In genomic region chr13:76418404-76418803, GRCh38 we compare ENCODE assay signal across 15 cellular contexts.
"Had no signal": no experiment of that assay in that cellular context is flagged by ENCODE, and none has a peak within 500 bp of the region (broad histone marks: within the 10 kb centered on the region; RNA-seq: fewer than 3 reads in every experiment).

No MANE protein-coding gene starts in this region.

- H3K36me3 ChIP-seq: thoracic aorta, transverse colon had no signal

- H3K27ac ChIP-seq: dorsolateral prefrontal cortex, thoracic aorta, transverse colon had no signal

- ATAC-seq: mucosa of descending colon; natural killer cell; stimulated activated memory B cell treated with anti-CD40 and anti-IgM and Interleukin-4, amounts not matched to agents 10 μg/mL and 1 μg/mL and 100 μg/mL, for 72 hours had no signal

- H3K4me3 Mint-ChIP-seq: natural killer cell; stimulated activated memory B cell treated with anti-CD40 and anti-IgM and Interleukin-4, amounts not matched to agents 10 μg/mL and 1 μg/mL and 100 μg/mL, for 72 hours; stimulated activated naive CD8-positive, alpha-beta T cell treated with anti-CD3 and anti-CD28 coated beads, Interleukin-15, Interleukin-2, amounts not matched to agents 100 ng/mL and 50 ng/mL, for 24 hours had no signal

- H3K4me1 Mint-ChIP-seq: natural killer cell; stimulated activated memory B cell treated with anti-CD40 and anti-IgM and Interleukin-4, amounts not matched to agents 10 μg/mL and 1 μg/mL and 100 μg/mL, for 72 hours had no signal

- H3K27ac Mint-ChIP-seq: natural killer cell; stimulated activated memory B cell treated with anti-CD40 and anti-IgM and Interleukin-4, amounts not matched to agents 10 μg/mL and 1 μg/mL and 100 μg/mL, for 72 hours; stimulated activated naive CD8-positive, alpha-beta T cell treated with anti-CD3 and anti-CD28 coated beads, Interleukin-15, Interleukin-2, amounts not matched to agents 100 ng/mL and 50 ng/mL, for 24 hours had no signal

- H3K36me3 Mint-ChIP-seq: natural killer cell; stimulated activated memory B cell treated with anti-CD40 and anti-IgM and Interleukin-4, amounts not matched to agents 10 μg/mL and 1 μg/mL and 100 μg/mL, for 72 hours had no signal

- H3K4me1 ChIP-seq: transverse colon had no signal

- H3K27me3 ChIP-seq: dorsolateral prefrontal cortex, transverse colon had no signal

- H3K9me3 Mint-ChIP-seq: natural killer cell; stimulated activated memory B cell treated with anti-CD40 and anti-IgM and Interleukin-4, amounts not matched to agents 10 μg/mL and 1 μg/mL and 100 μg/mL, for 72 hours; stimulated activated naive CD8-positive, alpha-beta T cell treated with anti-CD3 and anti-CD28 coated beads, Interleukin-15, Interleukin-2, amounts not matched to agents 100 ng/mL and 50 ng/mL, for 24 hours had no signal

- H3K27me3 Mint-ChIP-seq: stimulated activated memory B cell treated with anti-CD40 and anti-IgM and Interleukin-4, amounts not matched to agents 10 μg/mL and 1 μg/mL and 100 μg/mL, for 72 hours; stimulated activated naive CD8-positive, alpha-beta T cell treated with anti-CD3 and anti-CD28 coated beads, Interleukin-15, Interleukin-2, amounts not matched to agents 100 ng/mL and 50 ng/mL, for 24 hours had no signal

- H3K9me3 ChIP-seq: mucosa of descending colon, thoracic aorta, transverse colon had no signal

- H3K4me3 ChIP-seq: dorsolateral prefrontal cortex, mucosa of descending colon, thoracic aorta, transverse colon had no signal

- DNase-seq: caudate nucleus; cortex of kidney; dorsolateral prefrontal cortex; effector CD8-positive, alpha-beta T cell; kidney; left cardiac atrium; mucosa of descending colon; natural killer cell; right cardiac atrium; stimulated activated CD4-positive, alpha-beta T cell treated with anti-CD3 and anti-CD28 coated beads, Interleukin-4, amount 100 ng/mL, for 1 hour; stimulated activated CD8-positive, alpha-beta memory T cell treated with anti-CD3 and anti-CD28 coated beads, Interleukin-4, amount 100 ng/mL, for 48 hours; transverse colon had no signal
